ENCODE assay signal across 11 cellular contexts in genomic region chr2:12397861-12398260, GRCh38.
A peak's percentile ranks its signal among the peaks of the same experiment; 100 is the strongest.
DNase-seq lines count a peak whose midpoint lies in the region; ATAC-seq and TF ChIP-seq lines count a peak whose summit lies in the region.
"Had no signal": no experiment of that assay in that cellular context is flagged by ENCODE, and none has a peak within 500 bp of the region (broad histone marks: within the 10 kb centered on the region; RNA-seq: fewer than 3 reads in every experiment).

No MANE protein-coding gene starts in this region.

- TF ChIP-seq CTCF in GM10248 (IDR thresholded peaks at IDR 0.05; ENCODE audit: control extremely low read depth, extremely low read depth, low read depth, missing control alignments), result peak; percentile 1

- CTCF ChIA-PET in GM10248 (lab: Yijun Ruan, JAX), result interaction anchor here (1.2 kb wide), 1 partner anchor 8 kb away, joined by 4 read pairs; no protein-coding TSS in a partner anchor
- CTCF ChIA-PET in HEK293T (lab: Yijun Ruan, JAX), result interaction anchor here (0.7 kb wide), 1 partner anchor 25 kb away, joined by 3 read pairs; no protein-coding TSS in a partner anchor

- POLR2A ChIA-PET in GM10248 (lab: Yijun Ruan, JAX) (no interaction called here), HEK293T (lab: Yijun Ruan, JAX) (no interaction called here)

- DNase-seq in GM10248 (ENCODE audit: extremely low spot score), result no peak
- DNase-seq in SHP77 (lab: John Stamatoyannopoulos, UW), result peak; percentile 90 to 93
- DNase-seq in myocyte (ENCODE audit: low read depth), result peak; percentile 42
- DNase-seq in HEK293T (ENCODE audit: extremely low spot score), result no peak
- no peak for DNase-seq in Ammon's horn (ENCODE audit: low spot score)
- DNase-seq in midbrain (lab: John Stamatoyannopoulos, UW), result no peak
- no peak for DNase-seq in NAMALWA (ENCODE audit: low spot score)
- DNase-seq: activated CD4-positive, alpha-beta T cell treated with anti-CD3 and anti-CD28 coated beads for 1 hour; NCI-H2029 treated with DMSO at 0.1 percent for 48 hours; stimulated activated naive B cell treated with anti-CD40 and anti-IgM and Interleukin-4, amounts not matched to agents 10 μg/mL and 1 μg/mL and 100 μg/mL, for 72 hours had no signal

- peak; percentile 72 for ATAC-seq in HG02885 (IDR thresholded peaks at IDR 0.05; ENCODE audit: poor library complexity, unreplicated experiment)

TF ChIP-seq in HEK293T, 16 proteins besides CTCF, POLR2A, EP300 and RAD21:
- TF ChIP-seq SP1 (IDR thresholded peaks at IDR 0.05), result no peak
- no peak for TF ChIP-seq ARNT (IDR thresholded peaks at IDR 0.05)
- no peak for TF ChIP-seq SUZ12 (IDR thresholded peaks at IDR 0.05)
- TF ChIP-seq FOXK2 (IDR thresholded peaks at IDR 0.05), result no peak
- TF ChIP-seq, protein P1, sequence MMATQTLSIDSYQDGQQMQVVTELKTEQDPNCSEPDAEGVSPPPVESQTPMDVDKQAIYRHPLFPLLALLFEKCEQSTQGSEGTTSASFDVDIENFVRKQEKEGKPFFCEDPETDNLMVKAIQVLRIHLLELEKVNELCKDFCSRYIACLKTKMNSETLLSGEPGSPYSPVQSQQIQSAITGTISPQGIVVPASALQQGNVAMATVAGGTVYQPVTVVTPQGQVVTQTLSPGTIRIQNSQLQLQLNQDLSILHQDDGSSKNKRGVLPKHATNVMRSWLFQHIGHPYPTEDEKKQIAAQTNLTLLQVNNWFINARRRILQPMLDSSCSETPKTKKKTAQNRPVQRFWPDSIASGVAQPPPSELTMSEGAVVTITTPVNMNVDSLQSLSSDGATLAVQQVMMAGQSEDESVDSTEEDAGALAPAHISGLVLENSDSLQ (IDR thresholded peaks at IDR 0.05), result no peak
- TF ChIP-seq CTBP1 (IDR thresholded peaks at IDR 0.05; ENCODE audit: borderline replicate concordance), result no peak
- no peak for TF ChIP-seq FOXA1 (IDR thresholded peaks at IDR 0.05)
- no peak for TF ChIP-seq FOXM1 (IDR thresholded peaks at IDR 0.05; ENCODE audit: borderline replicate concordance)
- no peak for TF ChIP-seq L3MBTL2 (conservative IDR thresholded peaks at IDR 0.05)
TF ChIP-seq in HEK293T: peak in this region for 0.

Comparison
In these comparisons a context has a peak if more than half of its experiments do, and no peak if none do; other contexts are left out.
1. DNase-seq: peak in SHP77 (2 of 2) and myocyte (single experiment); none in GM10248 (single experiment), HEK293T (single experiment), Ammon's horn (single experiment), midbrain (single experiment) and NAMALWA (single experiment).